ENCODE assay signal across 32 cellular contexts in genomic region chr2:101026253-101026701, GRCh38. TPM values are rescaled to one million over a fixed set of nuclear protein-coding genes. Genes with fewer than 3 reads are reported as not detected.
DNase-seq lines count a peak whose midpoint lies in the region; ATAC-seq, FAIRE-seq and TF ChIP-seq lines count a peak whose summit lies in the region.
"Had no signal": no experiment of that assay in that cellular context is flagged by ENCODE, and none has a peak within 500 bp of the region (broad histone marks: within the 10 kb centered on the region; RNA-seq: fewer than 3 reads in every experiment).

No MANE protein-coding gene starts in this region.

- peak overlapping the region; percentile 47 for H3K27ac ChIP-seq in cardiac muscle cell
- H3K27ac ChIP-seq in heart left ventricle: no peak overlapping the region
- H3K27ac ChIP-seq in endodermal cell (ENCODE audit: low read depth, low read length): peak overlapping the region; percentile 53
- no peak overlapping the region for H3K27ac ChIP-seq in MM.1S (ENCODE audit: low read length)
- H3K27ac ChIP-seq: gastrocnemius medialis, HL-60, parathyroid adenoma, thoracic aorta had no signal

- intact Hi-C loops in heart left ventricle (cut with DNase I): no loop called here

- ATAC-seq in heart left ventricle: no peak
- ATAC-seq: activated CD8-positive, alpha-beta memory T cell treated with anti-CD3 and anti-CD28 coated beads, Interleukin-2, amount 10 ng/mL, durations not matched to agents 7 days and 5 days; gastrocnemius medialis; right cardiac atrium; T-helper 17 cell had no signal

- H3K4me2 ChIP-seq in MM.1S (ENCODE audit: low read depth, low read length): no peak overlapping the region
- H3K4me2 ChIP-seq: A549, SK-N-SH had no signal

- H3K27me3 ChIP-seq in cardiac muscle cell (no peaks in the 10 kb centered on the region), heart left ventricle (no peaks in the 10 kb centered on the region), endodermal cell (ENCODE audit: control insufficient read depth, insufficient read depth, low read length, poor library complexity, severe bottlenecking) (no peaks in the 10 kb centered on the region), MM.1S (replicated peaks; ENCODE audit: insufficient read depth, low read length) (no peaks in the 10 kb centered on the region)
- H3K27me3 ChIP-seq: BE2C, gastrocnemius medialis had no signal

- TF ChIP-seq CTCF in cardiac muscle cell (IDR thresholded peaks at IDR 0.05; ENCODE audit: low read depth, low read length) (no peak), heart left ventricle (IDR thresholded peaks at IDR 0.05) (no peak), endodermal cell (conservative IDR thresholded peaks at IDR 0.05) (no peak), mesothelial cell of epicardium (IDR thresholded peaks at IDR 0.05; ENCODE audit: unreplicated experiment) (no peak), MM.1S (IDR thresholded peaks at IDR 0.05; ENCODE audit: low read length) (no peak)

- TF ChIP-seq POLR2A in heart left ventricle (IDR thresholded peaks at IDR 0.05) (no peak), GM12892 (IDR thresholded peaks at IDR 0.05; ENCODE audit: low read depth, low read length) (no peak)

- DNase-seq in cardiac muscle cell (ENCODE audit: low read depth in 1 of 2, low spot score in 1 of 2) (no peak), heart left ventricle (no peak), endodermal cell (no peak), mesothelial cell of epicardium (ENCODE audit: low spot score in 2 of 2, unreplicated experiment in 2 of 2) (no peak), A172 (ENCODE audit: low spot score) (no peak), MM.1S (no peak), GM12892 (ENCODE audit: insufficient read length) (no peak), AG08395 (ENCODE audit: low spot score) (no peak)
- DNase-seq: activated CD4-positive, alpha-beta T cell treated with anti-CD3 and anti-CD28 coated beads for 48 hours; activated CD8-positive, alpha-beta memory T cell treated with anti-CD3 and anti-CD28 coated beads, Interleukin-2, amount 10 ng/mL, durations not matched to agents 7 days and 5 days; activated naive CD4-positive, alpha-beta T cell treated with anti-CD3 and anti-CD28 coated beads, Interleukin-2, amount 50 U/mL, for 16 hours; amygdala; BE2C; cortex of kidney; DMS79; gastrocnemius medialis; hypothalamus; naive B cell; NCI-H1105 treated with DMSO at 0.1 percent for 48 hours; NCI-H2081; NCI-H345; right cardiac atrium; SK-N-SH; stimulated activated naive CD4-positive, alpha-beta T cell treated with Interleukin-2 at 50 U/mL for 16 hours; T-helper 17 cell had no signal

- no peaks in the 10 kb centered on the region for H4K20me1 ChIP-seq in MM.1S (ENCODE audit: insufficient read depth, low read length)

- H3K4me1 Mint-ChIP-seq in endodermal cell (peaks cover 4% of the 10 kb centered on the region), mesothelial cell of epicardium (no peaks in the 10 kb centered on the region)
- H3K4me1 Mint-ChIP-seq: activated CD8-positive, alpha-beta memory T cell treated with anti-CD3 and anti-CD28 coated beads, Interleukin-2, amount 10 ng/mL, durations not matched to agents 7 days and 5 days; naive B cell; T-helper 17 cell had no signal

- H3K9me3 ChIP-seq in cardiac muscle cell (ENCODE audit: low read depth) (no peaks in the 10 kb centered on the region), heart left ventricle (no peaks in the 10 kb centered on the region), endodermal cell (ENCODE audit: control insufficient read depth, low read length) (no peaks in the 10 kb centered on the region), MM.1S (replicated peaks; ENCODE audit: insufficient read depth, low read length) (no peaks in the 10 kb centered on the region)
- H3K9me3 ChIP-seq: A549, BE2C, gastrocnemius medialis, SK-N-SH, thoracic aorta had no signal

- H3K4me3 ChIP-seq in cardiac muscle cell (no peak overlapping the region), heart left ventricle (no peak overlapping the region), endodermal cell (ENCODE audit: low read length) (no peak overlapping the region), MM.1S (ENCODE audit: low read length) (no peak overlapping the region)
- H3K4me3 ChIP-seq: A549, gastrocnemius medialis, thoracic aorta had no signal

- H3K27ac Mint-ChIP-seq in endodermal cell (peak overlapping the region; percentile 65), mesothelial cell of epicardium (peak overlapping the region; percentile 16)
- H3K27ac Mint-ChIP-seq: activated CD8-positive, alpha-beta memory T cell treated with anti-CD3 and anti-CD28 coated beads, Interleukin-2, amount 10 ng/mL, durations not matched to agents 7 days and 5 days; activated T-helper 1 cell treated with anti-CD3 and anti-CD28 coated beads, Interleukin-12 subunit alpha, Interleukin-12 subunit beta, Interleukin-2, Interleukin-4 antibody, amounts not matched to agents 30 ng/mL and 10 ng/mL and 1 ng/mL, durations not matched to agents 14 hours and 24 hours and 36 hours; IgD-negative memory B cell; T-helper 17 cell had no signal

- no peaks in the 10 kb centered on the region for H3K79me2 ChIP-seq in MM.1S (ENCODE audit: low read length)
- H3K79me2 ChIP-seq: parathyroid adenoma had no signal

- H2AFZ ChIP-seq in MM.1S (ENCODE audit: low read length): no peak overlapping the region
- H2AFZ ChIP-seq: parathyroid adenoma had no signal

- H3K27me3 Mint-ChIP-seq in endodermal cell (ENCODE audit: insufficient read depth): no peaks in the 10 kb centered on the region
- H3K27me3 Mint-ChIP-seq in mesothelial cell of epicardium (ENCODE audit: low read depth): no peaks in the 10 kb centered on the region
- H3K27me3 Mint-ChIP-seq: activated CD8-positive, alpha-beta memory T cell treated with anti-CD3 and anti-CD28 coated beads, Interleukin-2, amount 10 ng/mL, durations not matched to agents 7 days and 5 days; IgD-negative memory B cell; naive B cell; T-helper 17 cell had no signal

- no peak overlapping the region for H3K9ac ChIP-seq in endodermal cell (ENCODE audit: extremely low read depth, low read length, poor library complexity, severe bottlenecking)
- H3K9ac ChIP-seq in MM.1S (ENCODE audit: low read length): no peak overlapping the region
- H3K9ac ChIP-seq: parathyroid adenoma, SK-N-SH had no signal

- H3K36me3 Mint-ChIP-seq in endodermal cell (ENCODE audit: low read depth) (peaks cover 41% of the 10 kb centered on the region), mesothelial cell of epicardium (peaks cover 27% of the 10 kb centered on the region)
- H3K36me3 Mint-ChIP-seq: IgD-negative memory B cell, naive B cell had no signal

- H3K36me3 ChIP-seq in cardiac muscle cell: no peaks in the 10 kb centered on the region
- H3K36me3 ChIP-seq in heart left ventricle: peaks cover 0 to 93% (median 68%) of the 10 kb centered on the region in 9 donors
- peaks cover 4% of the 10 kb centered on the region for H3K36me3 ChIP-seq in endodermal cell (ENCODE audit: control insufficient read depth, insufficient read depth, low read length)
- H3K36me3 ChIP-seq in MM.1S (replicated peaks; ENCODE audit: insufficient read depth, low read length): no peaks in the 10 kb centered on the region
- H3K36me3 ChIP-seq: BE2C had no signal

- H3K9me3 Mint-ChIP-seq in endodermal cell: peaks cover 6% of the 10 kb centered on the region
- H3K9me3 Mint-ChIP-seq in mesothelial cell of epicardium: no peaks in the 10 kb centered on the region
- H3K9me3 Mint-ChIP-seq: activated T-helper 1 cell treated with anti-CD3 and anti-CD28 coated beads, Interleukin-12 subunit alpha, Interleukin-12 subunit beta, Interleukin-2, Interleukin-4 antibody, amounts not matched to agents 30 ng/mL and 10 ng/mL and 1 ng/mL, durations not matched to agents 14 hours and 24 hours and 36 hours; IgD-negative memory B cell; naive B cell had no signal

- H3K4me3 Mint-ChIP-seq in endodermal cell (no peak overlapping the region), mesothelial cell of epicardium (no peak overlapping the region)
- H3K4me3 Mint-ChIP-seq: activated CD8-positive, alpha-beta memory T cell treated with anti-CD3 and anti-CD28 coated beads, Interleukin-2, amount 10 ng/mL, durations not matched to agents 7 days and 5 days; activated T-helper 1 cell treated with anti-CD3 and anti-CD28 coated beads, Interleukin-12 subunit alpha, Interleukin-12 subunit beta, Interleukin-2, Interleukin-4 antibody, amounts not matched to agents 30 ng/mL and 10 ng/mL and 1 ng/mL, durations not matched to agents 14 hours and 24 hours and 36 hours; IgD-negative memory B cell; naive B cell; T-helper 17 cell had no signal

- 69 to 73% (median 72%) methylated on average over 9 of the region's 9 CpGs for WGBS in heart left ventricle, 4 donors
- WGBS in endodermal cell (ENCODE audit: insufficient coverage in 1 of 2, insufficient read length in 1 of 2), 2 experiments: 70 to 90% methylated on average over 2 to 9 of the region's 9 CpGs

- no peaks in the 10 kb centered on the region for H3F3A ChIP-seq in MM.1S (ENCODE audit: insufficient read depth, low read length)

- H3K4me1 ChIP-seq in cardiac muscle cell (ENCODE audit: low read depth) (no peaks in the 10 kb centered on the region), heart left ventricle (peaks cover 0 to 9% (median 0%) of the 10 kb centered on the region in 12 donors), endodermal cell (ENCODE audit: control insufficient read depth, insufficient read depth, low read length) (no peaks in the 10 kb centered on the region), MM.1S (ENCODE audit: low read length) (no peaks in the 10 kb centered on the region)
- H3K4me1 ChIP-seq: BE2C, gastrocnemius medialis, parathyroid adenoma had no signal

- H3K9me2 ChIP-seq in MM.1S (replicated peaks; ENCODE audit: insufficient read depth, low read length): no peaks in the 10 kb centered on the region
- H3K9me2 ChIP-seq: SK-N-SH had no signal

- no peak for FAIRE-seq in GM12892 (lab: Jason Lieb, UNC)
- FAIRE-seq: A549, bronchial epithelial cell had no signal

RNA-seq across cellular contexts. Expression of gene RPL31, which starts 24.2 kb away (rescaled TPM):
- total RNA-seq in cardiac muscle cell: 458 and 1,156 TPM in 2 replicates
- polyA plus RNA-seq in cardiac muscle cell: 1,385 and 1,508 TPM in 2 replicates
- 100 to 1,000 TPM; 383 to 838 (median 747) TPM for total RNA-seq in heart left ventricle
- polyA plus RNA-seq in heart left ventricle: 1,000 to 10,000 TPM; 3,477 to 3,831 TPM
- total RNA-seq in endodermal cell: 1,000 to 10,000 TPM; 1,597 to 1,823 TPM
- 2,538 TPM for polyA plus RNA-seq in endodermal cell (2013, experiment 1 of 2)
- polyA plus RNA-seq in endodermal cell (2013, experiment 2 of 2): 2,476 TPM
- 1,845 to 1,900 TPM (median 1,870 TPM) in 3 replicates for total RNA-seq in mesothelial cell of epicardium
- total RNA-seq in A172 (2014; rRNA removed; shearing (Covaris generic)): 647 and 938 TPM in 2 replicates
- polyA plus RNA-seq in GM12892 (2012; ENCODE audit: missing spikeins): 9,793 TPM

Comparison
In these comparisons a context has a peak if more than half of its experiments do, and no peak if none do; other contexts are left out.
1. H3K27ac ChIP-seq: peak in cardiac muscle cell (single experiment) and endodermal cell (single experiment); none in heart left ventricle (0 of 12) and MM.1S (single experiment).